In the genomic region with DNA sequence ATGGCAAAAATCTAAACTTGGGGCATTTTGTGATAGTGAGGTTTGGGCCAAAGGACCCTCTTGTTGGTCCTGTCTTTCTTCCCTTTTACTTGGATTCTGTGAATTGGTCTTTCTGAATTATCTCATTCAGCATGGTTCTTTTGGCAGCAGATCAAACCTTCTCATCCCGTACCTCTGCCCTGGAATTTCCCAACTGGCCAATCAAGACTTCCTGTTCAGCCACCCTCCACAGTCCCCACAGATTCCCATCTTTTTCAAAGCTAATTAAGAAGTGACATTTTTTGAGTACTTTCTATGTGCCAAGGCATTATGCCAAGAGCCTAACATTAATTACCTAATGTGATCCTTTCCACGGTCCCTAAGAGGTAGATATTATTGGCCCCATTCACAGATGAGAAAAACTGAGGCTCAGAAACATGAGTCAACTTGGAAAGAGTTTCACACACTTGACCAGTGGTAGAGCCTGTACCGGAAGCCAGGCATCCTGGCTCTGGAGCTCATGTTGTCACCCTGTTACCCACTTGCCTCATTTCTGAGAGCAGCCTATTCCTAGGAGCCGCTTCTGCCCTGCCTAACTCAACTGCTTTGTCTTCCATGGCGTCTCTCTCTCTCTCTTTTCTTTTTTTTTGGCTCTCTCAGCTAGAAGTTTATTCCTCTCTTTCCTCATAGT, we compare ENCODE assay signal across 27 cellular contexts.
DNase-seq lines count a peak whose midpoint lies in the region; ATAC-seq and TF ChIP-seq lines count a peak whose summit lies in the region.
"Had no signal": no experiment of that assay in that cellular context is flagged by ENCODE, and none has a peak within 500 bp of the region (broad histone marks: within the 10 kb centered on the region; RNA-seq: fewer than 3 reads in every experiment).

No MANE protein-coding gene starts in this region.

- H3K36me3 ChIP-seq in heart left ventricle, result no peaks in the 10 kb centered on the region
- no peaks in the 10 kb centered on the region for H3K36me3 ChIP-seq in upper lobe of left lung
- H3K36me3 ChIP-seq: BLaER1 treated with 17β-estradiol and CSF1 and Interleukin-3, amounts not matched to agents 10 nM and 100 nM; colonic mucosa; SJSA1; tibial nerve had no signal

- H3K27me3 Mint-ChIP-seq in chondrocyte (ENCODE audit: low read depth) (no peaks in the 10 kb centered on the region), nephron (ENCODE audit: low read depth) (no peaks in the 10 kb centered on the region)

- DNase-seq in heart left ventricle, result no peak
- DNase-seq in cardiac septum (ENCODE audit: low spot score), result no peak
- no peak for DNase-seq in chondrocyte (ENCODE audit: low spot score)
- DNase-seq in upper lobe of left lung, result no peak
- no peak for DNase-seq in globus pallidus (ENCODE audit: low spot score)
- no peak for DNase-seq in DMS79 treated with DMSO at 0.1 percent for 48 hours (lab: John Stamatoyannopoulos, UW)
- DNase-seq: activated CD4-positive, alpha-beta T cell treated with anti-CD3 and anti-CD28 coated beads for 48 hours; activated T-cell treated with anti-CD3 and anti-CD28 coated beads for 4 hours; amygdala; colonic mucosa; DMS153; effector CD8-positive, alpha-beta T cell; naive thymus-derived CD8-positive, alpha-beta T cell; NCI-H146; NCI-H2107; NCI-H748 treated with DMSO at 0.1 percent for 48 hours; stimulated activated CD4-positive, alpha-beta T cell treated with anti-CD3 and anti-CD28 coated beads, Interleukin-1b, Interleukin-23, amount 100 ng/mL, for 48 hours; T-helper 9 cell had no signal

- ATAC-seq in heart left ventricle, result peak in 1 of 4 donors; percentile 38
- no peak for ATAC-seq in upper lobe of left lung (ENCODE audit: low FRiP score in 2 of 2)
- no peak for ATAC-seq in GM21390 (IDR thresholded peaks at IDR 0.05; ENCODE audit: unreplicated experiment)
- ATAC-seq: naive thymus-derived CD8-positive, alpha-beta T cell had no signal

- H3K4me3 ChIP-seq in heart left ventricle (no peak overlapping the region), upper lobe of left lung (no peak overlapping the region)
- H3K4me3 ChIP-seq: BLaER1 treated with 17β-estradiol and CSF1 and Interleukin-3, amounts not matched to agents 10 nM and 100 nM; colonic mucosa; lung; SJSA1; tibial nerve had no signal

- H3K27ac Mint-ChIP-seq in chondrocyte (ENCODE audit: unreplicated experiment), result peak overlapping the region; percentile 90
- H3K27ac Mint-ChIP-seq in nephron, result peak overlapping the region in 2 of 3 experiments; percentile 39 to 75
- H3K27ac Mint-ChIP-seq: activated naive CD4-positive, alpha-beta T cell treated with anti-CD3 and anti-CD28 coated beads, Interleukin-2, amount 50 U/mL, for 24 hours; stimulated activated naive CD8-positive, alpha-beta T cell treated with anti-CD3 and anti-CD28 coated beads, Interleukin-15, Interleukin-2, amounts not matched to agents 100 ng/mL and 50 ng/mL, for 24 hours had no signal

- H3K4me3 Mint-ChIP-seq in chondrocyte (ENCODE audit: unreplicated experiment), result peak overlapping the region; percentile 10
- no peak overlapping the region for H3K4me3 Mint-ChIP-seq in nephron
- H3K4me3 Mint-ChIP-seq: activated naive CD4-positive, alpha-beta T cell treated with anti-CD3 and anti-CD28 coated beads, Interleukin-2, amount 50 U/mL, for 24 hours; naive thymus-derived CD8-positive, alpha-beta T cell; stimulated activated naive CD8-positive, alpha-beta T cell treated with anti-CD3 and anti-CD28 coated beads, Interleukin-15, Interleukin-2, amounts not matched to agents 100 ng/mL and 50 ng/mL, for 24 hours had no signal

- H3K27ac ChIP-seq in heart left ventricle (peak overlapping the region; percentile 30 to 87 (median 66)), upper lobe of left lung (peak overlapping the region in 3 of 4 donors; percentile 67 to 83 (median 72))
- H3K27ac ChIP-seq: 22Rv1; BLaER1 treated with 17β-estradiol and CSF1 and Interleukin-3, amounts not matched to agents 10 nM and 100 nM; colonic mucosa; SJSA1 had no signal

- H3K27me3 ChIP-seq in heart left ventricle (no peaks in the 10 kb centered on the region), upper lobe of left lung (no peaks in the 10 kb centered on the region)
- H3K27me3 ChIP-seq: BLaER1 treated with 17β-estradiol and CSF1 and Interleukin-3, amounts not matched to agents 10 nM and 100 nM; colonic mucosa; SJSA1; tibial nerve had no signal

- H3K4me1 ChIP-seq in heart left ventricle (peaks cover 0 to 39% (median 16%) of the 10 kb centered on the region in 12 donors), upper lobe of left lung (peaks cover 13 to 20% (median 15%) of the 10 kb centered on the region in 4 donors)
- H3K4me1 ChIP-seq: BLaER1 treated with 17β-estradiol and CSF1 and Interleukin-3, amounts not matched to agents 10 nM and 100 nM; colonic mucosa; tibial nerve had no signal

- TF ChIP-seq POLR2A in heart left ventricle (IDR thresholded peaks at IDR 0.05) (no peak), upper lobe of left lung (IDR thresholded peaks at IDR 0.05) (no peak)

- intact Hi-C loops in heart left ventricle (cut with DNase I), result loop anchor here in 1 of 10 donors (10.0 kb wide), 1 partner anchor 188 kb away; no protein-coding TSS in a partner anchor
- intact Hi-C loops in cardiac septum (cut with DNase I), result no loop called here

- H3K9me3 Mint-ChIP-seq in chondrocyte (ENCODE audit: low read depth), result peaks cover 3% of the 10 kb centered on the region
- no peaks in the 10 kb centered on the region for H3K9me3 Mint-ChIP-seq in nephron
- H3K9me3 Mint-ChIP-seq: activated naive CD4-positive, alpha-beta T cell treated with anti-CD3 and anti-CD28 coated beads, Interleukin-2, amount 50 U/mL, for 24 hours; naive thymus-derived CD8-positive, alpha-beta T cell; stimulated activated naive CD8-positive, alpha-beta T cell treated with anti-CD3 and anti-CD28 coated beads, Interleukin-15, Interleukin-2, amounts not matched to agents 100 ng/mL and 50 ng/mL, for 24 hours had no signal

- H3K9me3 ChIP-seq in heart left ventricle (no peaks in the 10 kb centered on the region), upper lobe of left lung (no peaks in the 10 kb centered on the region)
- H3K9me3 ChIP-seq: BLaER1 treated with 17β-estradiol and CSF1 and Interleukin-3, amounts not matched to agents 10 nM and 100 nM; colonic mucosa; SJSA1; tibial nerve had no signal

- peaks cover 2% of the 10 kb centered on the region for H3K36me3 Mint-ChIP-seq in chondrocyte (ENCODE audit: low read depth)
- H3K36me3 Mint-ChIP-seq in nephron (ENCODE audit: low read depth), result no peaks in the 10 kb centered on the region
- H3K36me3 Mint-ChIP-seq: activated naive CD4-positive, alpha-beta T cell treated with anti-CD3 and anti-CD28 coated beads, Interleukin-2, amount 50 U/mL, for 24 hours; naive thymus-derived CD8-positive, alpha-beta T cell had no signal

- WGBS in heart left ventricle, 4 donors, result 52 to 70% (median 61%) methylated on average over 5 of the region's 5 CpGs
- WGBS in upper lobe of left lung, 2 donors, result 63 to 67% methylated on average over 5 of the region's 5 CpGs

- TF ChIP-seq EP300 in upper lobe of left lung (IDR thresholded peaks at IDR 0.05), result no peak

- TF ChIP-seq CTCF in heart left ventricle (IDR thresholded peaks at IDR 0.05) (no peak), chondrocyte (IDR thresholded peaks at IDR 0.05) (no peak), nephron (IDR thresholded peaks at IDR 0.05; ENCODE audit: unreplicated experiment in 3 of 3) (no peak), upper lobe of left lung (IDR thresholded peaks at IDR 0.05) (no peak)

- H3K4me1 Mint-ChIP-seq in chondrocyte (ENCODE audit: low read depth) (peaks cover 30% of the 10 kb centered on the region), nephron (peaks cover 52% of the 10 kb centered on the region)
- H3K4me1 Mint-ChIP-seq: activated naive CD4-positive, alpha-beta T cell treated with anti-CD3 and anti-CD28 coated beads, Interleukin-2, amount 50 U/mL, for 24 hours; naive thymus-derived CD8-positive, alpha-beta T cell had no signal
